14 cellular contexts compared by ENCODE assay signal in genomic region chr6:52603000-52603795, GRCh38.
A peak's percentile ranks its signal among the peaks of the same experiment; 100 is the strongest.
DNase-seq lines count a peak whose midpoint lies in the region; ATAC-seq and TF ChIP-seq lines count a peak whose summit lies in the region.
"Had no signal": no experiment of that assay in that cellular context is flagged by ENCODE, and none has a peak within 500 bp of the region (broad histone marks: within the 10 kb centered on the region; RNA-seq: fewer than 3 reads in every experiment).

No MANE protein-coding gene starts in this region.

- H3K27ac ChIP-seq in brain microvascular endothelial cell = peak overlapping the region; percentile 35
- peak overlapping the region; percentile 2 to 9 for H3K27ac ChIP-seq in mucosa of rectum (ENCODE audit: low read depth in 2 of 2, low read length in 2 of 2)
- H3K27ac ChIP-seq: gastroesophageal sphincter had no signal

- no peak for ATAC-seq in GM19023 (IDR thresholded peaks at IDR 0.05; ENCODE audit: unreplicated experiment)
- ATAC-seq: gastroesophageal sphincter had no signal

- H3K4me2 ChIP-seq in Loucy (ENCODE audit: low read depth, low read length, poor library complexity, severe bottlenecking) = peak overlapping the region; percentile 50

- TF ChIP-seq CTCF in Loucy (conservative IDR thresholded peaks at IDR 0.05; ENCODE audit: low read length) (no peak), brain microvascular endothelial cell (IDR thresholded peaks at IDR 0.05; ENCODE audit: low read depth, low read length, missing control alignments) (peak; percentile 19)

- no peaks in the 10 kb centered on the region for H3K27me3 ChIP-seq in Loucy (ENCODE audit: insufficient read depth, low read length, poor library complexity, severe bottlenecking)
- no peaks in the 10 kb centered on the region for H3K27me3 ChIP-seq in brain microvascular endothelial cell (replicated peaks)
- H3K27me3 ChIP-seq in mucosa of rectum (ENCODE audit: control insufficient read depth in 2 of 2, insufficient read depth in 2 of 2, low read length in 2 of 2) = peaks cover 0 to 1% of the 10 kb centered on the region in 2 donors
- H3K27me3 ChIP-seq: gastroesophageal sphincter had no signal

- in situ Hi-C loops in brain microvascular endothelial cell (cut with HindIII; ENCODE audit: low pct_ligation_motif_present, low sequenced_read_pairs) = no loop called here

- no peaks in the 10 kb centered on the region for H4K20me1 ChIP-seq in Loucy (ENCODE audit: insufficient read depth, low read length, poor library complexity, severe bottlenecking)

- H3F3A ChIP-seq in Loucy (ENCODE audit: low read depth) = no peaks in the 10 kb centered on the region

- H3K9me3 ChIP-seq in Loucy (ENCODE audit: insufficient read depth, low read depth, low read length) (no peaks in the 10 kb centered on the region), mucosa of rectum (ENCODE audit: control insufficient read depth in 2 of 2, low read length in 2 of 2) (no peaks in the 10 kb centered on the region)
- H3K9me3 ChIP-seq: gastroesophageal sphincter had no signal

- no peaks in the 10 kb centered on the region for H3K36me3 ChIP-seq in Loucy (ENCODE audit: insufficient read depth, low read length)
- H3K36me3 ChIP-seq in brain microvascular endothelial cell (replicated peaks) = no peaks in the 10 kb centered on the region
- no peaks in the 10 kb centered on the region for H3K36me3 ChIP-seq in mucosa of rectum (ENCODE audit: control insufficient read depth in 2 of 2, insufficient read depth in 2 of 2, low read length in 2 of 2)
- H3K36me3 ChIP-seq: gastroesophageal sphincter had no signal

- peaks cover 41% of the 10 kb centered on the region for H3K4me1 ChIP-seq in Loucy (ENCODE audit: insufficient read depth, low read length, poor library complexity, severe bottlenecking)
- peaks cover 3 to 4% of the 10 kb centered on the region in 2 donors for H3K4me1 ChIP-seq in mucosa of rectum (ENCODE audit: control insufficient read depth in 2 of 2, insufficient read depth in 2 of 2, low read length in 2 of 2)

- H3K4me3 ChIP-seq in Loucy (ENCODE audit: low read length, poor library complexity, severe bottlenecking) = no peak overlapping the region
- no peak overlapping the region for H3K4me3 ChIP-seq in brain microvascular endothelial cell (ENCODE audit: low read depth, low read length)
- H3K4me3 ChIP-seq in mucosa of rectum (ENCODE audit: low read length in 2 of 2) = no peak overlapping the region
- H3K4me3 ChIP-seq: gastroesophageal sphincter had no signal

- no peaks in the 10 kb centered on the region for H3K79me2 ChIP-seq in Loucy (ENCODE audit: insufficient read depth, low read length)

- H2AFZ ChIP-seq in Loucy (ENCODE audit: low read length) = 0 out of 2 replicates have a peak overlapping the region, but pooled peaks have one; percentile 37

- DNase-seq in ELR (ENCODE audit: low read depth) = peak; percentile 92
- peak; percentile 54 for DNase-seq in brain microvascular endothelial cell
- no peak for DNase-seq in SKM-1 (lab: John Stamatoyannopoulos, UW; ENCODE audit: unreplicated experiment)
- DNase-seq in hippocampal formation (lab: John Stamatoyannopoulos, UW) = no peak
- no peak for DNase-seq in stimulated activated CD4-positive, alpha-beta T cell treated with anti-CD3 and anti-CD28 coated beads, Interleukin-2, amount 100 ng/mL, for 48 hours
- DNase-seq: activated CD4-positive, CD25-positive, alpha-beta regulatory T cell treated with anti-CD3 and anti-CD28 coated beads, Interleukin-2, amount 50 U/mL, for 72 hours; amygdala; NCI-H1092; NK-92 treated with Interleukin-12 subunit alpha and Interleukin-12 subunit beta, amount 100 ng/mL, for 24 hours; stimulated activated CD4-positive, alpha-beta T cell treated with anti-CD3 and anti-CD28 coated beads, Interleukin-4, amount 100 ng/mL, for 24 hours had no signal

- H3K9ac ChIP-seq in Loucy (ENCODE audit: low read depth, low read length, poor library complexity, severe bottlenecking) (no peak overlapping the region), mucosa of rectum (ENCODE audit: low read depth in 1 of 2, low read length in 2 of 2) (no peak overlapping the region)

- H3K9me2 ChIP-seq in Loucy (replicated peaks; ENCODE audit: low read depth, low read length) = no peaks in the 10 kb centered on the region

Comparison
In these comparisons a context has a peak if more than half of its experiments do, and no peak if none do; other contexts are left out.
1. DNase-seq: peak in ELR (single experiment) and brain microvascular endothelial cell (single experiment); none in SKM-1 (single experiment), hippocampal formation (0 of 2) and stimulated activated CD4-positive, alpha-beta T cell treated with anti-CD3 and anti-CD28 coated beads, Interleukin-2, amount 100 ng/mL, for 48 hours (0 of 2).